1 cellular context compared by ENCODE assay signal in the genomic region with DNA sequence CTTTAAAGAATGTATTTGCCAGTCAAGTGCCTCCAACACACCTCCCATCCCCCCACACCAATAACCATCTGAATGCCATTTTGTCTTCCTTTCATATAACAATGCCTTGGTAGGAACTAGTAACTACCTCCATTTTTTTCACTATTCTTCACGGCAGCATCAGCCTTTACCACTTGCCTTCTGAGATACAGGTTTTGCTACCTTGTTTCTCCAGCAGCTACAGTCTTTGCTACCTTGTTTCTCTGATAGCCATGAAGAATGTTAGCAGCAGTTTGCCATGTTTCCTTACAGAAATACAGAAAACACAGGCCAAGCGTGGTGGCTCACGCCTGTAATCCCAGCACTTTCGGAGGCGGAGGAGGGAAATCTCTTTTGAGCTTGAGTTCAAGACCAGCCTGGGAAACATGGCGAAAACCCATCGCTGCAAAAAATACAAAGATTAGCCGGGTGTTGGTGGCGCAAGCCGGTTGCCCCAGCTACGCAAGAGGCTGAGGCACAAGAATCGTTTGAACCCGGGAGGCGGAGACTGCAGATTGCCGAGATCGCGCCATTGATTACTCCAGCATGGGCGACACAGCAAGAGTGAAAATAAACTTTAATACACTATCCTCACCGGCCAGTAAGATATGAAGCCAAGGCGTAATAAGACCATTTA.
TF ChIP-seq lines count a peak whose summit lies in the region.

No MANE protein-coding gene starts in this region.

TF ChIP-seq in K562, 482 proteins besides CTCF, POLR2A, EP300 and RAD21 (continued from another document and continues in another):
- no peak for TF ChIP-seq ZNF277 (CRISPR knock-in tag; IDR thresholded peaks at IDR 0.05; ENCODE audit: borderline replicate concordance)
- no peak for TF ChIP-seq ZNF174 (CRISPR knock-in tag; IDR thresholded peaks at IDR 0.05)
- no peak for TF ChIP-seq ELF1 (tag; IDR thresholded peaks at IDR 0.05)
- no peak for TF ChIP-seq SLC30A9 (CRISPR knock-in tag; IDR thresholded peaks at IDR 0.05)
- no peak for TF ChIP-seq PCBP2 (IDR thresholded peaks at IDR 0.05; ENCODE audit: low read depth, low read length, poor library complexity, severe bottlenecking)
- no peak for TF ChIP-seq ZZZ3 (IDR thresholded peaks at IDR 0.05)
- no peak for TF ChIP-seq CBX8 (IDR thresholded peaks at IDR 0.05; ENCODE audit: borderline replicate concordance, extremely low read depth, low read depth, low read length, poor library complexity, severe bottlenecking)
- no peak for TF ChIP-seq HNRNPK (IDR thresholded peaks at IDR 0.05; ENCODE audit: low read depth, low read length, poor library complexity, severe bottlenecking)
- no peak for TF ChIP-seq GTF3C2 (IDR thresholded peaks at IDR 0.05; ENCODE audit: borderline replicate concordance, extremely low read depth, insufficient read length)
- TF ChIP-seq, protein P1, sequence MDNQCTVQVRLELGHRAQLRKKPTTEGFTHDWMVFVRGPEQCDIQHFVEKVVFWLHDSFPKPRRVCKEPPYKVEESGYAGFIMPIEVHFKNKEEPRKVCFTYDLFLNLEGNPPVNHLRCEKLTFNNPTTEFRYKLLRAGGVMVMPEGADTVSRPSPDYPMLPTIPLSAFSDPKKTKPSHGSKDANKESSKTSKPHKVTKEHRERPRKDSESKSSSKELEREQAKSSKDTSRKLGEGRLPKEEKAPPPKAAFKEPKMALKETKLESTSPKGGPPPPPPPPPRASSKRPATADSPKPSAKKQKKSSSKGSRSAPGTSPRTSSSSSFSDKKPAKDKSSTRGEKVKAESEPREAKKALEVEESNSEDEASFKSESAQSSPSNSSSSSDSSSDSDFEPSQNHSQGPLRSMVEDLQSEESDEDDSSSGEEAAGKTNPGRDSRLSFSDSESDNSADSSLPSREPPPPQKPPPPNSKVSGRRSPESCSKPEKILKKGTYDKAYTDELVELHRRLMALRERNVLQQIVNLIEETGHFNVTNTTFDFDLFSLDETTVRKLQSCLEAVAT (IDR thresholded peaks at IDR 0.05) = no peak
- TF ChIP-seq ATF1 (CRISPR knock-in tag; IDR thresholded peaks at IDR 0.05) = no peak
- no peak for TF ChIP-seq ATF1 (tag; IDR thresholded peaks at IDR 0.05)
- no peak for TF ChIP-seq ZNF830 (CRISPR knock-in tag; IDR thresholded peaks at IDR 0.05)
- no peak for TF ChIP-seq ZBTB7A (IDR thresholded peaks at IDR 0.05; ENCODE audit: borderline replicate concordance, control insufficient read depth, low read depth, low read length)
- TF ChIP-seq RFX1 (IDR thresholded peaks at IDR 0.05) = peak; percentile 88
- TF ChIP-seq CBX2 (IDR thresholded peaks at IDR 0.05; ENCODE audit: insufficient read depth, low read length, poor library complexity, severe bottlenecking) = no peak
- TF ChIP-seq ZNF232 (CRISPR knock-in tag; IDR thresholded peaks at IDR 0.05) = no peak
- 0 out of 2 replicates have a peak, but pooled peaks have one; percentile 32 for TF ChIP-seq ARID2 (IDR thresholded peaks at IDR 0.05)
- 0 out of 2 replicates have a peak, but pooled peaks have one; percentile 14 for TF ChIP-seq HDAC2 (IDR thresholded peaks at IDR 0.05)
- no peak for TF ChIP-seq ZNF354B (CRISPR knock-in tag; IDR thresholded peaks at IDR 0.05)
- TF ChIP-seq NFE2 (IDR thresholded peaks at IDR 0.05; ENCODE audit: low read depth) = 0 out of 2 replicates have a peak, but pooled peaks have one; percentile 28
- TF ChIP-seq FOXP4 (CRISPR knock-in tag; IDR thresholded peaks at IDR 0.05; ENCODE audit: borderline replicate concordance) = no peak
- TF ChIP-seq JUND (IDR thresholded peaks at IDR 0.05; ENCODE audit: borderline replicate concordance, low read depth, low read length) = peak; percentile 64; the same call in 1 of the 2 replicates
- TF ChIP-seq JUND (tag; IDR thresholded peaks at IDR 0.05; ENCODE audit: borderline replicate concordance, low read depth, low read length) = no peak; the same call in 2 of the 3 replicates
- TF ChIP-seq ZNF740 (CRISPR knock-in tag; IDR thresholded peaks at IDR 0.05) = no peak
- TF ChIP-seq ZNF740 (tag; IDR thresholded peaks at IDR 0.05) = 0 out of 4 replicates have a peak, but pooled peaks of 1 of the 2 experiments have one; percentile 43
- TF ChIP-seq, protein P2, sequence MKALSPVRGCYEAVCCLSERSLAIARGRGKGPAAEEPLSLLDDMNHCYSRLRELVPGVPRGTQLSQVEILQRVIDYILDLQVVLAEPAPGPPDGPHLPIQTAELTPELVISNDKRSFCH (CRISPR knock-in tag; IDR thresholded peaks at IDR 0.05) = no peak
- TF ChIP-seq, protein P2 (tag; IDR thresholded peaks at IDR 0.05) = peak; percentile 39; the same call in 1 of the 2 replicates
- TF ChIP-seq, protein P3, sequence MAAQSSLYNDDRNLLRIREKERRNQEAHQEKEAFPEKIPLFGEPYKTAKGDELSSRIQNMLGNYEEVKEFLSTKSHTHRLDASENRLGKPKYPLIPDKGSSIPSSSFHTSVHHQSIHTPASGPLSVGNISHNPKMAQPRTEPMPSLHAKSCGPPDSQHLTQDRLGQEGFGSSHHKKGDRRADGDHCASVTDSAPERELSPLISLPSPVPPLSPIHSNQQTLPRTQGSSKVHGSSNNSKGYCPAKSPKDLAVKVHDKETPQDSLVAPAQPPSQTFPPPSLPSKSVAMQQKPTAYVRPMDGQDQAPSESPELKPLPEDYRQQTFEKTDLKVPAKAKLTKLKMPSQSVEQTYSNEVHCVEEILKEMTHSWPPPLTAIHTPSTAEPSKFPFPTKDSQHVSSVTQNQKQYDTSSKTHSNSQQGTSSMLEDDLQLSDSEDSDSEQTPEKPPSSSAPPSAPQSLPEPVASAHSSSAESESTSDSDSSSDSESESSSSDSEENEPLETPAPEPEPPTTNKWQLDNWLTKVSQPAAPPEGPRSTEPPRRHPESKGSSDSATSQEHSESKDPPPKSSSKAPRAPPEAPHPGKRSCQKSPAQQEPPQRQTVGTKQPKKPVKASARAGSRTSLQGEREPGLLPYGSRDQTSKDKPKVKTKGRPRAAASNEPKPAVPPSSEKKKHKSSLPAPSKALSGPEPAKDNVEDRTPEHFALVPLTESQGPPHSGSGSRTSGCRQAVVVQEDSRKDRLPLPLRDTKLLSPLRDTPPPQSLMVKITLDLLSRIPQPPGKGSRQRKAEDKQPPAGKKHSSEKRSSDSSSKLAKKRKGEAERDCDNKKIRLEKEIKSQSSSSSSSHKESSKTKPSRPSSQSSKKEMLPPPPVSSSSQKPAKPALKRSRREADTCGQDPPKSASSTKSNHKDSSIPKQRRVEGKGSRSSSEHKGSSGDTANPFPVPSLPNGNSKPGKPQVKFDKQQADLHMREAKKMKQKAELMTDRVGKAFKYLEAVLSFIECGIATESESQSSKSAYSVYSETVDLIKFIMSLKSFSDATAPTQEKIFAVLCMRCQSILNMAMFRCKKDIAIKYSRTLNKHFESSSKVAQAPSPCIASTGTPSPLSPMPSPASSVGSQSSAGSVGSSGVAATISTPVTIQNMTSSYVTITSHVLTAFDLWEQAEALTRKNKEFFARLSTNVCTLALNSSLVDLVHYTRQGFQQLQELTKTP (IDR thresholded peaks at IDR 0.05; ENCODE audit: low read depth in 1 of 2, partially characterized antibody in 2 of 2) = no peak
- no peak for TF ChIP-seq FOS (IDR thresholded peaks at IDR 0.05; ENCODE audit: extremely low read depth, insufficient read length)
- no peak for TF ChIP-seq CLOCK (CRISPR knock-in tag; IDR thresholded peaks at IDR 0.05; ENCODE audit: borderline replicate concordance)
- TF ChIP-seq, protein P4, sequence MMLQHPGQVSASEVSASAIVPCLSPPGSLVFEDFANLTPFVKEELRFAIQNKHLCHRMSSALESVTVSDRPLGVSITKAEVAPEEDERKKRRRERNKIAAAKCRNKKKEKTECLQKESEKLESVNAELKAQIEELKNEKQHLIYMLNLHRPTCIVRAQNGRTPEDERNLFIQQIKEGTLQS (IDR thresholded peaks at IDR 0.05) = no peak
- TF ChIP-seq, protein P4 (CRISPR knock-in tag; conservative IDR thresholded peaks at IDR 0.05) = no peak
- TF ChIP-seq NR4A1 (CRISPR knock-in tag; IDR thresholded peaks at IDR 0.05) = no peak
- TF ChIP-seq NR4A1 (tag; IDR thresholded peaks at IDR 0.05) = peak; percentile 82
- TF ChIP-seq GATAD2B (IDR thresholded peaks at IDR 0.05; ENCODE audit: borderline replicate concordance) = no peak; the same call in 1 of the 2 replicates
